ENCODE assay signal across 12 cellular contexts in the genomic region with DNA sequence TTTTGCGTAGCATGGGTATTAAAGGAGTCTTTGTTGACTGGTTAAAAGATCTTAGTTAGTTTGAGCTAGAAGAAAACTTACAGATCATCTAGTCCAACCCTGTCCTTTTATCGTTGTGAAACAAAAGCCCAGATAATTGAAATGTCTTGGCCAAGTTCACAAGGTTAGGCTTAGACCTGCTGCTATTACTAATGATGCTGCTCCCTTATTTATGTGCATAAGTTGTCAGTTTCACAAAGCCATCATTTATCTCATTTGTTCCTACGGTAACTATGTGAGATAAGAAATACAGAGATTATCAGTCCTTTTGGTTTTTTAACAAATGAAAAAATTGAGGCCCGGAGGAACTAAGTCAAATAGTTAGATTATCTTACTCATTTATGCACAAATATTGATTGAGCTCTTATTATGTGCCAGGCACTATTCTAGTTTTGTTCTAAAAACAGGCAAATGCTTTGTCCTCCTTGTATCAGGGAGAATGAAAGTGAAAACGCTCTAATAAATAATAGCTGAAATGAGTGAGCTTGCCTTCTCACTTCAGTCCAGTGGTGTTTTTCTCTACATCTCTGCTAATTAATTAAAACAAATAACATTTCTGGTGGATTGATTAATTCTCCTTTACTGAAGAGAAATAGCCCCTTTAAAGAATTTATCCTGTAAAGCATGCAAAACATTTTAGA. TPM values are rescaled to one million over a fixed set of nuclear protein-coding genes. Genes with fewer than 3 reads are reported as not detected.
DNase-seq lines count a peak whose midpoint lies in the region; ATAC-seq and TF ChIP-seq lines count a peak whose summit lies in the region.
"Had no signal": no experiment of that assay in that cellular context is flagged by ENCODE, and none has a peak within 500 bp of the region (broad histone marks: within the 10 kb centered on the region; RNA-seq: fewer than 3 reads in every experiment).

No MANE protein-coding gene starts in this region.

- H3K9me3 Mint-ChIP-seq in CD4-positive, alpha-beta memory T cell = peaks cover 0 to 18% (median 12%) of the 10 kb centered on the region in 8 donors

- intact Hi-C loops in CD4-positive, alpha-beta memory T cell (cut with micrococcal nuclease) = no loop called here
- intact Hi-C loops in left ventricle myocardium superior (cut with micrococcal nuclease) (no loop called here), gastrocnemius medialis (cut with DNase I; ENCODE audit: low total_unique reads) (no loop called here)

- peaks cover 15 to 66% (median 34%) of the 10 kb centered on the region in 4 donors for H3K4me1 Mint-ChIP-seq in CD4-positive, alpha-beta memory T cell

- in situ Hi-C loops in gastrocnemius medialis (cut with MboI; ENCODE audit: low sequenced_read_pairs in 4 of 4) = no loop called here

- H3K9me3 ChIP-seq in CD4-positive, alpha-beta memory T cell (ENCODE audit: control insufficient read depth in 1 of 2, low read length in 2 of 2) = no peaks in the 10 kb centered on the region
- no peaks in the 10 kb centered on the region for H3K9me3 ChIP-seq in gastrocnemius medialis

- POLR2A ChIA-PET in CD4-positive, alpha-beta memory T cell (lab: Charles Lee; ENCODE audit: partially characterized antibody) = interaction anchor here (0.8 to 8.7 kb wide), 9 partner anchors 7 to 1384 kb away, joined by 3 to 206 read pairs (median 8); a partner anchor contains a TSS

- peak overlapping the region in 6 of 7 donors; percentile 62 to 93 (median 88) for H3K27ac Mint-ChIP-seq in CD4-positive, alpha-beta memory T cell

- TF ChIP-seq CTCF in VCaP (conservative IDR thresholded peaks at IDR 0.05) (no peak), gastrocnemius medialis (IDR thresholded peaks at IDR 0.05 in 4 of 5, conservative IDR thresholded peaks at IDR 0.05 in 1 of 5) (no peak)

- TF ChIP-seq POLR2A in gastrocnemius medialis (IDR thresholded peaks at IDR 0.05) = no peak

- no peaks in the 10 kb centered on the region for H3K27me3 Mint-ChIP-seq in CD4-positive, alpha-beta memory T cell

- H3K4me1 ChIP-seq in CD4-positive, alpha-beta memory T cell (ENCODE audit: insufficient read depth, low read length) = peaks cover 45% of the 10 kb centered on the region
- peaks cover 22 to 31% of the 10 kb centered on the region in 2 donors for H3K4me1 ChIP-seq in gastrocnemius medialis
- H3K4me1 ChIP-seq: BLaER1 had no signal

- H3K27me3 ChIP-seq in CD4-positive, alpha-beta memory T cell (ENCODE audit: insufficient read depth, low read length) = no peaks in the 10 kb centered on the region
- no peaks in the 10 kb centered on the region for H3K27me3 ChIP-seq in gastrocnemius medialis
- H3K27me3 ChIP-seq: BLaER1, cardiac muscle cell had no signal

- ATAC-seq in left ventricle myocardium superior = peak; percentile 48
- ATAC-seq in gastrocnemius medialis = peak; percentile 55 to 57
- no peak for ATAC-seq in GM19328 (IDR thresholded peaks at IDR 0.05; ENCODE audit: unreplicated experiment)
- no peak for ATAC-seq in HG03342 (IDR thresholded peaks at IDR 0.05; ENCODE audit: unreplicated experiment)
- no peak for ATAC-seq in HG03571 (IDR thresholded peaks at IDR 0.05; ENCODE audit: unreplicated experiment)

- CTCF ChIA-PET in CD4-positive, alpha-beta memory T cell (lab: Charles Lee; ENCODE audit: partially characterized antibody) = interaction anchor here (0.7 to 7.6 kb wide), 9 partner anchors 10 to 1383 kb away, joined by 3 to 78 read pairs (median 9); a partner anchor contains a TSS

- peak overlapping the region; percentile 40 for H3K27ac ChIP-seq in CD4-positive, alpha-beta memory T cell (ENCODE audit: low read depth, low read length)
- H3K27ac ChIP-seq in VCaP = peak overlapping the region; percentile 44; the same call in 1 of the 2 replicates
- H3K27ac ChIP-seq in gastrocnemius medialis = peak overlapping the region; percentile 37 to 76 (median 67)
- H3K27ac ChIP-seq: BLaER1, cardiac muscle cell had no signal

- no peak for DNase-seq in CD4-positive, alpha-beta memory T cell
- DNase-seq in left ventricle myocardium superior (no peak), gastrocnemius medialis (no peak), NCI-H524 treated with DMSO at 0.1 percent for 48 hours (lab: John Stamatoyannopoulos, UW) (no peak)
- DNase-seq: NCI-H1694, NCI-H748 treated with DMSO at 0.1 percent for 48 hours had no signal

- H3K36me3 Mint-ChIP-seq in CD4-positive, alpha-beta memory T cell = peaks cover 15 to 16% of the 10 kb centered on the region in 2 donors

- H3K4me3 ChIP-seq in CD4-positive, alpha-beta memory T cell (ENCODE audit: low read length in 2 of 2) = peak overlapping the region; percentile 2 to 27
- peak overlapping the region in 3 of 4 donors; percentile 22 to 35 (median 26) for H3K4me3 ChIP-seq in gastrocnemius medialis
- H3K4me3 ChIP-seq: BLaER1, cardiac muscle cell had no signal

- peak overlapping the region; percentile 55 to 85 (median 78) for H3K4me3 Mint-ChIP-seq in CD4-positive, alpha-beta memory T cell

- no peaks in the 10 kb centered on the region for H3K36me3 ChIP-seq in CD4-positive, alpha-beta memory T cell (ENCODE audit: insufficient read depth, low read length)
- H3K36me3 ChIP-seq in gastrocnemius medialis = no peaks in the 10 kb centered on the region
- H3K36me3 ChIP-seq: BLaER1, cardiac muscle cell had no signal

RNA-seq across cellular contexts. Expression of a gene that starts 49.1 kb away (rescaled TPM):
- total RNA-seq in CD4-positive, alpha-beta memory T cell = 10 to 100 TPM; 52.5 to 61.4 TPM
- 10 to 100 TPM in 1 of 2 donors, 1 to 10 TPM in 1; 8.2 to 11.0 TPM for polyA plus RNA-seq in CD4-positive, alpha-beta memory T cell
- total RNA-seq in left ventricle myocardium superior (2.7 TPM), gastrocnemius medialis (1 to 10 TPM; 2.8 to 9.0 (median 3.2) TPM)

Comparison
In these comparisons a context has a peak if more than half of its experiments do, and no peak if none do; other contexts are left out.
1. ATAC-seq: peak in left ventricle myocardium superior (single experiment) and gastrocnemius medialis (2 of 2); none in GM19328 (single experiment), HG03342 (single experiment) and HG03571 (single experiment).
2. RNA of a gene that starts 49.1 kb away (total RNA-seq): 52.5 to 61.4 TPM in CD4-positive, alpha-beta memory T cell; 2.8 to 9.0 TPM in gastrocnemius medialis and 2.7 TPM in left ventricle myocardium superior (single experiment); every median in the first group is over 4 times any median in the second.
3. Peak in every context shown above with its lines, with median percentiles within 50 percentile points of each other: H3K27ac ChIP-seq.